11 cellular contexts compared by ENCODE assay signal in genomic region chrX:100830143-100830542, GRCh38. TPM values are rescaled to one million over a fixed set of nuclear protein-coding genes. Genes with fewer than 3 reads are reported as not detected.
A peak's percentile ranks its signal among the peaks of the same experiment; 100 is the strongest.
DNase-seq lines count a peak whose midpoint lies in the region; ATAC-seq and TF ChIP-seq lines count a peak whose summit lies in the region.
"Had no signal": no experiment of that assay in that cellular context is flagged by ENCODE, and none has a peak within 500 bp of the region (broad histone marks: within the 10 kb centered on the region; RNA-seq: fewer than 3 reads in every experiment).

No MANE protein-coding gene starts in this region.

- no peaks in the 10 kb centered on the region for H3K27me3 Mint-ChIP-seq in central memory CD8-positive, alpha-beta T cell

- TF ChIP-seq CTCF in suprapubic skin (IDR thresholded peaks at IDR 0.05): no peak

- peaks cover 8% of the 10 kb centered on the region for H3K4me1 Mint-ChIP-seq in central memory CD8-positive, alpha-beta T cell
- H3K4me1 Mint-ChIP-seq: nephron had no signal

- in situ Hi-C loops in HAP-1 (cut with MboI; ENCODE audit: low sequenced_read_pairs): no loop called here

- TF ChIP-seq EP300 in suprapubic skin (IDR thresholded peaks at IDR 0.05): no peak

- peaks cover 41% of the 10 kb centered on the region for H3K36me3 Mint-ChIP-seq in central memory CD8-positive, alpha-beta T cell (ENCODE audit: insufficient read depth)

- H3K4me3 ChIP-seq in suprapubic skin (no peak overlapping the region), HAP-1 (no peak overlapping the region)

- H3K36me3 ChIP-seq in suprapubic skin (peaks cover 37% of the 10 kb centered on the region), HAP-1 (replicated peaks) (peaks cover 77% of the 10 kb centered on the region)

- DNase-seq in central memory CD8-positive, alpha-beta T cell (ENCODE audit: low spot score in 2 of 2): no peak
- DNase-seq in suprapubic skin (ENCODE audit: low spot score in 2 of 2) (no peak), HAP-1 (ENCODE audit: low spot score in 2 of 2) (no peak), DMS53 (lab: John Stamatoyannopoulos, UW) (no peak)
- DNase-seq: DND-41, NCI-H146 had no signal

- H3K27ac Mint-ChIP-seq in central memory CD8-positive, alpha-beta T cell (ENCODE audit: low read depth): peak overlapping the region; percentile 83
- H3K27ac Mint-ChIP-seq: nephron had no signal

- H3K27ac ChIP-seq in suprapubic skin: no peak overlapping the region
- H3K27ac ChIP-seq: VCaP had no signal

- H3K4me1 ChIP-seq in suprapubic skin (no peaks in the 10 kb centered on the region), HAP-1 (no peaks in the 10 kb centered on the region)

- 90% methylated on average over 5 of the region's 5 CpGs for WGBS in suprapubic skin

- no peak for TF ChIP-seq POLR2A in suprapubic skin (IDR thresholded peaks at IDR 0.05)

- no peak overlapping the region for H3K4me3 Mint-ChIP-seq in central memory CD8-positive, alpha-beta T cell
- H3K4me3 Mint-ChIP-seq: nephron had no signal

- ATAC-seq in GM18511 (IDR thresholded peaks at IDR 0.05; ENCODE audit: unreplicated experiment): peak; percentile 43
- peak; percentile 17 for ATAC-seq in GM19463 (IDR thresholded peaks at IDR 0.05; ENCODE audit: unreplicated experiment)
- ATAC-seq in HG03095 (IDR thresholded peaks at IDR 0.05; ENCODE audit: unreplicated experiment): peak; percentile 36
- no peak for ATAC-seq in central memory CD8-positive, alpha-beta T cell (replicated peaks; ENCODE audit: extremely low read depth, poor library complexity, severe bottlenecking)

- H3K27me3 ChIP-seq in suprapubic skin (no peaks in the 10 kb centered on the region), HAP-1 (ENCODE audit: low read depth) (no peaks in the 10 kb centered on the region)

- no peaks in the 10 kb centered on the region for H3K9me3 ChIP-seq in suprapubic skin
- no peaks in the 10 kb centered on the region for H3K9me3 ChIP-seq in HAP-1

- no peaks in the 10 kb centered on the region for H3K9me3 Mint-ChIP-seq in central memory CD8-positive, alpha-beta T cell

RNA-seq across cellular contexts. Expression of gene CSTF2, which starts 10.0 kb away (rescaled TPM):
- total RNA-seq in suprapubic skin: 10 to 100 TPM; 10.5 to 18.5 (median 14.4) TPM

RNA-seq across cellular contexts. Expression of gene NOX1, which starts 44.0 kb away (rescaled TPM):
- total RNA-seq in suprapubic skin: 1 to 10 TPM in 1 of 4 donors, not detected in 3; 1.4 TPM
